In the genomic region with DNA sequence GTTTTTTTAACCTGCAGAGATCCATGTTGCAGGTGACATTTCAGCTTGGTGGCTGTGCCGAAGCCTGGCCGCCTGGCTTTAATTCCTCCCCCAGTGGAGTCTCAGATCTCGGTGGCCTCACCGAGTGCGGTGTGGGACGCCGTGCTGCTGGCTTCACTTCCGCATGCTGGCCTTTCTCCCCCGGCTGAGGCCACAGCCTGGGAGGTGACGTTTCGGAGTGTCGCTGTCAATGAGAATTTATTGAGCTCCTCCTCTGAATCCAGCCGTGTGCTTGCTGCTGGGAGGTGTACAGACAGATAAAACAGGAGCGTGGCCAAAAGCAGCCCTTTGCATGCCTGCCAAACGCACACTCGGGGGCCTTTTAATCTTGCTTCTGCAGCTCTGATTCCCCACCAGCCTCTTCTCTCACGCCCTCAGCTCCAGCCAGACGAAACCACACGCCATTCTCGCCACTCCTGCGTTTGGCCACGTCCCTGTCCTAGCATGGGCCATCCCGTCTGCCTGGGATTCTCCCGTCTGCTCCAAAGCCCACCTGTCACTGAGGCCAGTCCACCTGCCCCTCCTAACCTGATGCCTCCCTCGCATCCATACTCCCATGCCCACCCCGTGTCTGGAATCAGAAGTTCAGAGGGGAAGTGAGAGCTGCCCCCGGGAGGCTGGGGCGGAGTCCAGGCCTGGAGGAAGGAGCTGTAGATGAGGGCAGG, we compare ENCODE assay signal across 1 cellular context.
TF ChIP-seq lines count a peak whose summit lies in the region.

No MANE protein-coding gene starts in this region.

TF ChIP-seq in K562, 482 proteins besides CTCF, POLR2A, EP300 and RAD21 (continued from another document and continues in another):
- TF ChIP-seq, protein P1, sequence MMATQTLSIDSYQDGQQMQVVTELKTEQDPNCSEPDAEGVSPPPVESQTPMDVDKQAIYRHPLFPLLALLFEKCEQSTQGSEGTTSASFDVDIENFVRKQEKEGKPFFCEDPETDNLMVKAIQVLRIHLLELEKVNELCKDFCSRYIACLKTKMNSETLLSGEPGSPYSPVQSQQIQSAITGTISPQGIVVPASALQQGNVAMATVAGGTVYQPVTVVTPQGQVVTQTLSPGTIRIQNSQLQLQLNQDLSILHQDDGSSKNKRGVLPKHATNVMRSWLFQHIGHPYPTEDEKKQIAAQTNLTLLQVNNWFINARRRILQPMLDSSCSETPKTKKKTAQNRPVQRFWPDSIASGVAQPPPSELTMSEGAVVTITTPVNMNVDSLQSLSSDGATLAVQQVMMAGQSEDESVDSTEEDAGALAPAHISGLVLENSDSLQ (IDR thresholded peaks at IDR 0.05) = peak; percentile 96
- peak; percentile 24; the same call in 1 of the 2 replicates for TF ChIP-seq NFE2 (IDR thresholded peaks at IDR 0.05; ENCODE audit: low read depth)
- TF ChIP-seq CC2D1A (IDR thresholded peaks at IDR 0.05) = no peak; the same call in 1 of the 2 replicates
- TF ChIP-seq, protein P2, sequence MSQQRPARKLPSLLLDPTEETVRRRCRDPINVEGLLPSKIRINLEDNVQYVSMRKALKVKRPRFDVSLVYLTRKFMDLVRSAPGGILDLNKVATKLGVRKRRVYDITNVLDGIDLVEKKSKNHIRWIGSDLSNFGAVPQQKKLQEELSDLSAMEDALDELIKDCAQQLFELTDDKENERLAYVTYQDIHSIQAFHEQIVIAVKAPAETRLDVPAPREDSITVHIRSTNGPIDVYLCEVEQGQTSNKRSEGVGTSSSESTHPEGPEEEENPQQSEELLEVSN (IDR thresholded peaks at IDR 0.05; ENCODE audit: borderline replicate concordance in 1 of 2, extremely low read depth in 1 of 2, insufficient read depth in 1 of 2, insufficient read length in 1 of 2, low read depth in 1 of 2, low read length in 1 of 2, poor library complexity in 1 of 2, severe bottlenecking in 1 of 2) = peak in 1 of 2 experiments; percentile 60
- peak; percentile 56; the same call in 1 of the 2 replicates for TF ChIP-seq ETS1 (conservative IDR thresholded peaks at IDR 0.05; ENCODE audit: control insufficient read depth, low read depth, low read length)
- no peak for TF ChIP-seq E2F3 (CRISPR knock-in tag; IDR thresholded peaks at IDR 0.05)
- TF ChIP-seq TBP (optimal IDR thresholded peaks at IDR 0.05; ENCODE audit: low read depth, low read length) = peak; percentile 53
- peak; percentile 48; the same call in 1 of the 2 replicates for TF ChIP-seq JUN (IDR thresholded peaks at IDR 0.05; ENCODE audit: borderline replicate concordance, low read depth, low read length)
- no peak for TF ChIP-seq JUN (CRISPR knock-in tag; IDR thresholded peaks at IDR 0.05; ENCODE audit: borderline replicate concordance)
- no peak for TF ChIP-seq XRCC4 (IDR thresholded peaks at IDR 0.05; ENCODE audit: extremely low read depth, insufficient read depth, insufficient read length)
- TF ChIP-seq POLR2B (IDR thresholded peaks at IDR 0.05; ENCODE audit: low read depth, partially characterized antibody) = peak; percentile 45
- no peak for TF ChIP-seq HINFP (tag; conservative IDR thresholded peaks at IDR 0.05; ENCODE audit: low read depth)
- TF ChIP-seq MCM3 (IDR thresholded peaks at IDR 0.05) = no peak
- peak; percentile 68 for TF ChIP-seq CXXC5 (CRISPR knock-in tag; IDR thresholded peaks at IDR 0.05)
- peak; percentile 84 for TF ChIP-seq SAP30 (IDR thresholded peaks at IDR 0.05; ENCODE audit: borderline replicate concordance, insufficient read depth, low read depth, low read length, poor library complexity, severe bottlenecking)
- TF ChIP-seq U2AF2 (optimal IDR thresholded peaks at IDR 0.05; ENCODE audit: low read depth, low read length) = no peak
- peak; percentile 57; the same call in 1 of the 2 replicates for TF ChIP-seq BCOR (IDR thresholded peaks at IDR 0.05)
- TF ChIP-seq CREB1 (IDR thresholded peaks at IDR 0.05) = peak; percentile 75
- peak; percentile 43; the same call in 1 of the 2 replicates for TF ChIP-seq CREB1 (CRISPR knock-in tag; IDR thresholded peaks at IDR 0.05)
- peak; percentile 57; the same call in 1 of the 2 replicates for TF ChIP-seq SMARCA4 (IDR thresholded peaks at IDR 0.05)
- no peak for TF ChIP-seq FOXO4 (CRISPR knock-in tag; IDR thresholded peaks at IDR 0.05)
- TF ChIP-seq CBX8 (IDR thresholded peaks at IDR 0.05; ENCODE audit: borderline replicate concordance, extremely low read depth, low read depth, low read length, poor library complexity, severe bottlenecking) = no peak
- TF ChIP-seq, protein P3, sequence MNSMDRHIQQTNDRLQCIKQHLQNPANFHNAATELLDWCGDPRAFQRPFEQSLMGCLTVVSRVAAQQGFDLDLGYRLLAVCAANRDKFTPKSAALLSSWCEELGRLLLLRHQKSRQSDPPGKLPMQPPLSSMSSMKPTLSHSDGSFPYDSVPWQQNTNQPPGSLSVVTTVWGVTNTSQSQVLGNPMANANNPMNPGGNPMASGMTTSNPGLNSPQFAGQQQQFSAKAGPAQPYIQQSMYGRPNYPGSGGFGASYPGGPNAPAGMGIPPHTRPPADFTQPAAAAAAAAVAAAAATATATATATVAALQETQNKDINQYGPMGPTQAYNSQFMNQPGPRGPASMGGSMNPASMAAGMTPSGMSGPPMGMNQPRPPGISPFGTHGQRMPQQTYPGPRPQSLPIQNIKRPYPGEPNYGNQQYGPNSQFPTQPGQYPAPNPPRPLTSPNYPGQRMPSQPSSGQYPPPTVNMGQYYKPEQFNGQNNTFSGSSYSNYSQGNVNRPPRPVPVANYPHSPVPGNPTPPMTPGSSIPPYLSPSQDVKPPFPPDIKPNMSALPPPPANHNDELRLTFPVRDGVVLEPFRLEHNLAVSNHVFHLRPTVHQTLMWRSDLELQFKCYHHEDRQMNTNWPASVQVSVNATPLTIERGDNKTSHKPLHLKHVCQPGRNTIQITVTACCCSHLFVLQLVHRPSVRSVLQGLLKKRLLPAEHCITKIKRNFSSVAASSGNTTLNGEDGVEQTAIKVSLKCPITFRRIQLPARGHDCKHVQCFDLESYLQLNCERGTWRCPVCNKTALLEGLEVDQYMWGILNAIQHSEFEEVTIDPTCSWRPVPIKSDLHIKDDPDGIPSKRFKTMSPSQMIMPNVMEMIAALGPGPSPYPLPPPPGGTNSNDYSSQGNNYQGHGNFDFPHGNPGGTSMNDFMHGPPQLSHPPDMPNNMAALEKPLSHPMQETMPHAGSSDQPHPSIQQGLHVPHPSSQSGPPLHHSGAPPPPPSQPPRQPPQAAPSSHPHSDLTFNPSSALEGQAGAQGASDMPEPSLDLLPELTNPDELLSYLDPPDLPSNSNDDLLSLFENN (IDR thresholded peaks at IDR 0.05; ENCODE audit: low read depth in 2 of 2, low read length in 2 of 2) = 0 out of 4 replicates have a peak, but pooled peaks of 1 of the 2 experiments have one; percentile 35
- peak; percentile 81 for TF ChIP-seq ARID1B (IDR thresholded peaks at IDR 0.05)
- TF ChIP-seq CBFA2T3 (IDR thresholded peaks at IDR 0.05) = peak; percentile 94
- TF ChIP-seq ETV6 (IDR thresholded peaks at IDR 0.05; ENCODE audit: borderline replicate concordance in 1 of 2, low read depth in 2 of 2, low read length in 1 of 2) = peak in 1 of 2 experiments; percentile 66; a peak in 1 of 4 replicates
- no peak for TF ChIP-seq ETV6 (CRISPR knock-in tag; IDR thresholded peaks at IDR 0.05; ENCODE audit: borderline replicate concordance)
- TF ChIP-seq SUPT5H (IDR thresholded peaks at IDR 0.05) = peak; percentile 49; the same call in 1 of the 2 replicates
- TF ChIP-seq, protein P4, sequence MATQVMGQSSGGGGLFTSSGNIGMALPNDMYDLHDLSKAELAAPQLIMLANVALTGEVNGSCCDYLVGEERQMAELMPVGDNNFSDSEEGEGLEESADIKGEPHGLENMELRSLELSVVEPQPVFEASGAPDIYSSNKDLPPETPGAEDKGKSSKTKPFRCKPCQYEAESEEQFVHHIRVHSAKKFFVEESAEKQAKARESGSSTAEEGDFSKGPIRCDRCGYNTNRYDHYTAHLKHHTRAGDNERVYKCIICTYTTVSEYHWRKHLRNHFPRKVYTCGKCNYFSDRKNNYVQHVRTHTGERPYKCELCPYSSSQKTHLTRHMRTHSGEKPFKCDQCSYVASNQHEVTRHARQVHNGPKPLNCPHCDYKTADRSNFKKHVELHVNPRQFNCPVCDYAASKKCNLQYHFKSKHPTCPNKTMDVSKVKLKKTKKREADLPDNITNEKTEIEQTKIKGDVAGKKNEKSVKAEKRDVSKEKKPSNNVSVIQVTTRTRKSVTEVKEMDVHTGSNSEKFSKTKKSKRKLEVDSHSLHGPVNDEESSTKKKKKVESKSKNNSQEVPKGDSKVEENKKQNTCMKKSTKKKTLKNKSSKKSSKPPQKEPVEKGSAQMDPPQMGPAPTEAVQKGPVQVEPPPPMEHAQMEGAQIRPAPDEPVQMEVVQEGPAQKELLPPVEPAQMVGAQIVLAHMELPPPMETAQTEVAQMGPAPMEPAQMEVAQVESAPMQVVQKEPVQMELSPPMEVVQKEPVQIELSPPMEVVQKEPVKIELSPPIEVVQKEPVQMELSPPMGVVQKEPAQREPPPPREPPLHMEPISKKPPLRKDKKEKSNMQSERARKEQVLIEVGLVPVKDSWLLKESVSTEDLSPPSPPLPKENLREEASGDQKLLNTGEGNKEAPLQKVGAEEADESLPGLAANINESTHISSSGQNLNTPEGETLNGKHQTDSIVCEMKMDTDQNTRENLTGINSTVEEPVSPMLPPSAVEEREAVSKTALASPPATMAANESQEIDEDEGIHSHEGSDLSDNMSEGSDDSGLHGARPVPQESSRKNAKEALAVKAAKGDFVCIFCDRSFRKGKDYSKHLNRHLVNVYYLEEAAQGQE (CRISPR knock-in tag; IDR thresholded peaks at IDR 0.05; ENCODE audit: low read depth) = no peak
- no peak for TF ChIP-seq ZNF431 (CRISPR knock-in tag; IDR thresholded peaks at IDR 0.05)
- no peak for TF ChIP-seq MYBL2 (IDR thresholded peaks at IDR 0.05; ENCODE audit: low read depth)
- TF ChIP-seq MYBL2 (CRISPR knock-in tag; IDR thresholded peaks at IDR 0.05; ENCODE audit: borderline replicate concordance) = no peak
- TF ChIP-seq ELF4 (CRISPR knock-in tag; IDR thresholded peaks at IDR 0.05) = 0 out of 2 replicates have a peak, but pooled peaks have one; percentile 5
- TF ChIP-seq PREB (CRISPR knock-in tag; IDR thresholded peaks at IDR 0.05) = no peak
- TF ChIP-seq HIVEP1 (CRISPR knock-in tag; IDR thresholded peaks at IDR 0.05) = no peak
- peak; percentile 82 for TF ChIP-seq ATF7 (IDR thresholded peaks at IDR 0.05)
- peak; percentile 90 for TF ChIP-seq TFAP4 (CRISPR knock-in tag; IDR thresholded peaks at IDR 0.05; ENCODE audit: borderline replicate concordance)
- TF ChIP-seq SPI1 (IDR thresholded peaks at IDR 0.05; ENCODE audit: borderline replicate concordance, low read depth, low read length) = peak; percentile 84
- TF ChIP-seq CBX3 (IDR thresholded peaks at IDR 0.05; ENCODE audit: borderline replicate concordance in 1 of 2, low read length in 2 of 2) = peak in 1 of 2 experiments; percentile 47; a peak in 1 of 3 replicates
- peak; percentile 22 to 28; a peak in 2 of 4 replicates for TF ChIP-seq FOXK2 (conservative IDR thresholded peaks at IDR 0.05 in 1 of 2, IDR thresholded peaks at IDR 0.05 in 1 of 2; ENCODE audit: low read depth in 2 of 2)
- TF ChIP-seq GABPB1 (CRISPR knock-in tag; IDR thresholded peaks at IDR 0.05) = 0 out of 2 replicates have a peak, but pooled peaks have one; percentile 12
- TF ChIP-seq MYNN (IDR thresholded peaks at IDR 0.05) = peak; percentile 61; the same call in 1 of the 2 replicates
- TF ChIP-seq MYNN (CRISPR knock-in tag; IDR thresholded peaks at IDR 0.05) = no peak
- TF ChIP-seq CBFB (CRISPR knock-in tag; IDR thresholded peaks at IDR 0.05) = no peak
- TF ChIP-seq NR3C1 (CRISPR knock-in tag; IDR thresholded peaks at IDR 0.05) = no peak
- no peak for TF ChIP-seq ZNF239 (CRISPR knock-in tag; IDR thresholded peaks at IDR 0.05)
- no peak for TF ChIP-seq SMC3 (conservative IDR thresholded peaks at IDR 0.05; ENCODE audit: insufficient read depth, low read depth, low read length)
